Comparison of ENCODE assay signal across 8 cellular contexts in the genomic region with DNA sequence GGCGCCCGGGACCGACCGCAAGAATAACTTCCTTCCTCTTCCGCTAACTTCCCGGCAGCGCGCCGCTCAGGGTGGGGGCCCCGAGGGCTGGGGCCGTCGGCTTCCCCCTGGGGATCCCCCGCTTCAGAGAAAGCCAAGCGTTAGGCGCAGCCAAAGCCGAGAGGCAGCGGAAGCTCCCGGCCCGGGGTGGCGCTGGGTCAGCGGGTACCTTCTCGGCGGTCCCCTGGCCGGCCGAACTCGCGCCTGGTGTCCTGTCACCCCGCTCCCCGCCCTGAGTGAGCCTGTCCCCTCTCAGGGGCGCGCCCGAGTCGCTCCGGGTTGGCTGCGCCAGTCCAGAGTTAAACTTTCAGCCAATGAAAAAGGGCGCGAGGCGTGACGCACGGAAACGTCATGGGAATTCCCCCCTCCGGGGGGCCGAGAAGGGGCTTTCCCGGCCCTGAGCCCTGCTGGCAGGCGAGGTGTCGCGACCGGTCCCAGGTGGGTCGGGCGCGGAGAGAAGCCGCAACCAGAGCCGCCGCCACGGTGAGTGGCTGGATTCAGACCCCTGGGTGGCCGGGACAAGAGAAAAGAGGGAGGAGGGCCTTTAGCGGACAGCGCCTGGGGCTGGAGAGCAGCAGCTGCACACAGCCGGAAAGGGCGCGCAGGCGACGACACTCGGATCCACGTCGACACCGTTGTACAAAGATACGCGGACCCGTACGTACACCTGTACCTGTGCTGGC. TPM values are rescaled to one million over a fixed set of nuclear protein-coding genes. Genes with fewer than 3 reads are reported as not detected.
DNase-seq lines count a peak whose midpoint lies in the region; ATAC-seq and TF ChIP-seq lines count a peak whose summit lies in the region.

No MANE protein-coding gene starts in this region.

- no peaks in the 10 kb centered on the region for H3F3A ChIP-seq in OCI-LY1 (ENCODE audit: insufficient read depth, low read length)

- peak; percentile 65 for ATAC-seq in HG03457 (IDR thresholded peaks at IDR 0.05; ENCODE audit: unreplicated experiment)

- H3K36me3 ChIP-seq in CD4-positive, alpha-beta memory T cell (ENCODE audit: insufficient read depth, low read length) = peaks cover 17% of the 10 kb centered on the region
- H3K36me3 ChIP-seq in OCI-LY1 (ENCODE audit: insufficient read depth, low read length) (no peaks in the 10 kb centered on the region), mucosa of rectum (ENCODE audit: control insufficient read depth in 2 of 2, insufficient read depth in 2 of 2, low read length in 2 of 2) (peaks cover 0 to 12% of the 10 kb centered on the region in 2 donors)

- peaks cover 7 to 43% of the 10 kb centered on the region in 2 donors for H3K36me3 Mint-ChIP-seq in CD4-positive, alpha-beta memory T cell

- H3K9me3 ChIP-seq in CD4-positive, alpha-beta memory T cell (ENCODE audit: control insufficient read depth in 1 of 2, low read length in 2 of 2) = no peaks in the 10 kb centered on the region
- no peaks in the 10 kb centered on the region for H3K9me3 ChIP-seq in OCI-LY1 (ENCODE audit: low read length)
- H3K9me3 ChIP-seq in mucosa of rectum (ENCODE audit: control insufficient read depth in 2 of 2, low read length in 2 of 2) = no peaks in the 10 kb centered on the region

- peak; percentile 99 to 100 (median 99) for DNase-seq in CD4-positive, alpha-beta memory T cell
- peak; percentile 97 for DNase-seq in GM19240 (ENCODE audit: insufficient read length, low spot score)
- DNase-seq in activated T-cell treated with anti-CD3 and anti-CD28 coated beads for 24 hours (ENCODE audit: low read depth) = peak; percentile 98
- DNase-seq in epithelial cell of prostate (ENCODE audit: low read depth, low spot score) = peak; percentile 69
- DNase-seq in stimulated activated CD8-positive, alpha-beta memory T cell treated with anti-CD3 and anti-CD28 coated beads, Interleukin-4, amount 100 ng/mL, for 4 hours (ENCODE audit: low read depth in 2 of 2, low spot score in 1 of 2) = peak; percentile 99

- no peaks in the 10 kb centered on the region for H3K27me3 Mint-ChIP-seq in CD4-positive, alpha-beta memory T cell

- CTCF ChIA-PET in CD4-positive, alpha-beta memory T cell (lab: Charles Lee; ENCODE audit: partially characterized antibody) = interaction anchor here (0.8 to 10.3 kb wide), 27 partner anchors 8 to 271 kb away, joined by 3 to 88 read pairs (median 4); a partner anchor contains a TSS

- H2AFZ ChIP-seq in OCI-LY1 (ENCODE audit: low read length) = no peak overlapping the region

- H3K27me3 ChIP-seq in CD4-positive, alpha-beta memory T cell (ENCODE audit: insufficient read depth, low read length) = no peaks in the 10 kb centered on the region
- H3K27me3 ChIP-seq in OCI-LY1 (ENCODE audit: insufficient read depth, low read length) = no peaks in the 10 kb centered on the region
- no peaks in the 10 kb centered on the region for H3K27me3 ChIP-seq in mucosa of rectum (ENCODE audit: control insufficient read depth in 2 of 2, insufficient read depth in 2 of 2, low read length in 2 of 2)

- H3K9me3 Mint-ChIP-seq in CD4-positive, alpha-beta memory T cell = peaks cover 0 to 2% (median 0%) of the 10 kb centered on the region in 8 donors

- peak overlapping the region; percentile 79 for H3K4me2 ChIP-seq in OCI-LY1 (ENCODE audit: low read length)

- intact Hi-C loops in CD4-positive, alpha-beta memory T cell (cut with micrococcal nuclease) = loop anchor here (1.0 to 2.0 kb wide), 9 partner anchors 28 to 261 kb away; a partner anchor contains a TSS

- POLR2A ChIA-PET in CD4-positive, alpha-beta memory T cell (lab: Charles Lee; ENCODE audit: partially characterized antibody) = interaction anchor here (0.7 to 8.3 kb wide), 24 partner anchors 9 to 279 kb away, joined by 3 to 122 read pairs (median 6); a partner anchor contains a TSS

- H3K4me1 ChIP-seq in CD4-positive, alpha-beta memory T cell (ENCODE audit: insufficient read depth, low read length) = peaks cover 43% of the 10 kb centered on the region
- H3K4me1 ChIP-seq in OCI-LY1 (ENCODE audit: insufficient read depth, low read length, severe bottlenecking) (peaks cover 18% of the 10 kb centered on the region), mucosa of rectum (ENCODE audit: control insufficient read depth in 2 of 2, insufficient read depth in 2 of 2, low read length in 2 of 2) (peaks cover 22 to 31% of the 10 kb centered on the region in 2 donors)

- H3K27ac ChIP-seq in CD4-positive, alpha-beta memory T cell (ENCODE audit: low read depth, low read length) = peak overlapping the region; percentile 100
- H3K27ac ChIP-seq in OCI-LY1 (ENCODE audit: low read depth, low read length, poor library complexity, severe bottlenecking) (peak overlapping the region; percentile 73), epithelial cell of prostate (peak overlapping the region; percentile 79), mucosa of rectum (ENCODE audit: low read depth in 2 of 2, low read length in 2 of 2) (peak overlapping the region; percentile 94 to 99)

- no peaks in the 10 kb centered on the region for H4K20me1 ChIP-seq in OCI-LY1 (ENCODE audit: insufficient read depth, low read length)

- H3K4me3 Mint-ChIP-seq in CD4-positive, alpha-beta memory T cell = peak overlapping the region; percentile 94 to 98 (median 96)

- H3K4me1 Mint-ChIP-seq in CD4-positive, alpha-beta memory T cell = peaks cover 18 to 62% (median 34%) of the 10 kb centered on the region in 4 donors

- H3K79me2 ChIP-seq in OCI-LY1 (ENCODE audit: insufficient read depth, low read length) = no peaks in the 10 kb centered on the region

- peak overlapping the region; percentile 98 to 100 (median 100) for H3K27ac Mint-ChIP-seq in CD4-positive, alpha-beta memory T cell

- no peak; the same call in 1 of the 2 replicates for TF ChIP-seq CTCF in OCI-LY1 (IDR thresholded peaks at IDR 0.05; ENCODE audit: low read length)

- no peaks in the 10 kb centered on the region for H3K9me2 ChIP-seq in OCI-LY1 (ENCODE audit: low read depth, low read length)

- H3K4me3 ChIP-seq in CD4-positive, alpha-beta memory T cell (ENCODE audit: low read length in 2 of 2) = peak overlapping the region; percentile 97 to 98
- H3K4me3 ChIP-seq in OCI-LY1 (ENCODE audit: low read depth, low read length, poor library complexity, severe bottlenecking) (peak overlapping the region; percentile 79), mucosa of rectum (ENCODE audit: low read length in 2 of 2) (peak overlapping the region; percentile 92 to 97)

- H3K9ac ChIP-seq in OCI-LY1 (ENCODE audit: low read length) = peak overlapping the region; percentile 73
- H3K9ac ChIP-seq in mucosa of rectum (ENCODE audit: low read depth in 1 of 2, low read length in 2 of 2) = peak overlapping the region; percentile 81 to 94

RNA-seq across cellular contexts. Expression of a gene that starts 1.3 kb away (rescaled TPM):
- 100 to 1,000 TPM; 146 to 147 TPM for total RNA-seq in CD4-positive, alpha-beta memory T cell
- 10 to 100 TPM in 1 of 2 donors, 1 to 10 TPM in 1; 6.6 to 25.2 TPM for polyA plus RNA-seq in CD4-positive, alpha-beta memory T cell

RNA-seq across cellular contexts. Expression of a gene that starts 24.3 kb away (rescaled TPM):
- 1 to 10 TPM; 4.9 to 5.4 TPM for total RNA-seq in CD4-positive, alpha-beta memory T cell
- polyA plus RNA-seq in CD4-positive, alpha-beta memory T cell = 1 to 10 TPM; 2.1 to 2.7 TPM

RNA-seq across cellular contexts. Expression of a gene that starts 26.4 kb away (rescaled TPM):
- 10 to 100 TPM; 21.1 to 24.1 TPM for total RNA-seq in CD4-positive, alpha-beta memory T cell
- 10 to 100 TPM; 27.5 to 44.5 TPM for polyA plus RNA-seq in CD4-positive, alpha-beta memory T cell

RNA-seq across cellular contexts. Expression of a gene that starts 38.1 kb away (rescaled TPM):
- total RNA-seq in CD4-positive, alpha-beta memory T cell = 10 to 100 TPM; 27.2 to 30.8 TPM
- 10 to 100 TPM; 52.0 to 57.5 TPM for polyA plus RNA-seq in CD4-positive, alpha-beta memory T cell

RNA-seq across cellular contexts. Expression of a gene that starts 57.1 kb away (rescaled TPM):
- 1 to 10 TPM in 1 of 2 experiments, under 1 TPM in 1; 0.89 to 1.6 TPM for total RNA-seq in CD4-positive, alpha-beta memory T cell
- under 1 TPM; 0.41 to 0.42 TPM for polyA plus RNA-seq in CD4-positive, alpha-beta memory T cell

Comparison
In these comparisons a context has a peak if more than half of its experiments do, and no peak if none do; other contexts are left out.
1. Peak in every context shown above with its lines: DNase-seq, ATAC-seq, H3K4me3 ChIP-seq and H3K27ac ChIP-seq.